12 cellular contexts compared by ENCODE assay signal in genomic region chr1:26829214-26829911, GRCh38. TPM values are rescaled to one million over a fixed set of nuclear protein-coding genes. Genes with fewer than 3 reads are reported as not detected.
DNase-seq lines count a peak whose midpoint lies in the region; ATAC-seq and TF ChIP-seq lines count a peak whose summit lies in the region.
"Had no signal": no experiment of that assay in that cellular context is flagged by ENCODE, and none has a peak within 500 bp of the region (broad histone marks: within the 10 kb centered on the region; RNA-seq: fewer than 3 reads in every experiment).

No MANE protein-coding gene starts in this region.

- no peaks in the 10 kb centered on the region for H3K9me3 ChIP-seq in NT2/D1 (ENCODE audit: insufficient read depth, low read length)
- H3K9me3 ChIP-seq in spleen: no peaks in the 10 kb centered on the region
- H3K9me3 ChIP-seq: thoracic aorta had no signal

- peak overlapping the region; percentile 27 for H3K9ac ChIP-seq in NT2/D1 (ENCODE audit: insufficient read length, low read depth)

- intact Hi-C loops in spleen (cut with DNase I; ENCODE audit: low total_unique reads): no loop called here

- peaks cover 23% of the 10 kb centered on the region for H3K4me1 ChIP-seq in NT2/D1 (ENCODE audit: insufficient read depth, insufficient read length)
- H3K4me1 ChIP-seq in spleen: peaks cover 36 to 93% (median 83%) of the 10 kb centered on the region in 6 donors

- H3K9me3 Mint-ChIP-seq in activated T-cell treated with anti-CD3 and anti-CD28 coated beads, Interleukin-2, amount 50 U/mL, for 4 hours: no peaks in the 10 kb centered on the region
- H3K9me3 Mint-ChIP-seq in effector memory CD8-positive, alpha-beta T cell: no peaks in the 10 kb centered on the region

- H3K36me3 ChIP-seq in NT2/D1 (ENCODE audit: insufficient read depth, insufficient read length, low read length) (peaks cover 52% of the 10 kb centered on the region), spleen (peaks cover 0 to 40% (median 17%) of the 10 kb centered on the region in 6 donors)

- H3K4me3 ChIP-seq in NT2/D1 (ENCODE audit: insufficient read length, low read depth) (no peak overlapping the region), spleen (peak overlapping the region in 4 of 8 donors; percentile 64 to 87 (median 68))
- H3K4me3 ChIP-seq: thoracic aorta had no signal

- peaks cover 82% of the 10 kb centered on the region for H3K4me1 Mint-ChIP-seq in activated T-cell treated with anti-CD3 and anti-CD28 coated beads, Interleukin-2, amount 50 U/mL, for 4 hours (ENCODE audit: low read depth)
- H3K4me1 Mint-ChIP-seq in effector memory CD8-positive, alpha-beta T cell (ENCODE audit: low read depth in 2 of 2): peaks cover 65 to 72% of the 10 kb centered on the region in 2 donors

- no peak for TF ChIP-seq CTCF in spleen (IDR thresholded peaks at IDR 0.05 in 8 of 11, conservative IDR thresholded peaks at IDR 0.05 in 3 of 11)

- DNase-seq in activated T-cell treated with anti-CD3 and anti-CD28 coated beads, Interleukin-2, amount 50 U/mL, for 4 hours: no peak
- no peak for DNase-seq in activated T-cell treated with anti-CD3 and anti-CD28 coated beads, Interleukin-2, amount 50 U/mL, for 48 hours
- DNase-seq in NT2/D1 (ENCODE audit: low read depth, low spot score) (no peak), spleen (peak; percentile 47), NCI-H128 (lab: John Stamatoyannopoulos, UW; ENCODE audit: unreplicated experiment) (no peak), cortex of kidney (lab: John Stamatoyannopoulos, UW) (no peak), occipital lobe (lab: John Stamatoyannopoulos, UW) (no peak)
- DNase-seq in effector memory CD8-positive, alpha-beta T cell: no peak
- DNase-seq: NCI-H1417 treated with DMSO at 0.1 percent for 48 hours; stimulated activated CD4-positive, alpha-beta T cell treated with anti-CD3 and anti-CD28 coated beads, Interleukin-2, amount 100 ng/mL, for 48 hours had no signal

- H3K27me3 Mint-ChIP-seq in activated T-cell treated with anti-CD3 and anti-CD28 coated beads, Interleukin-2, amount 50 U/mL, for 4 hours (ENCODE audit: low read depth): no peaks in the 10 kb centered on the region
- H3K27me3 Mint-ChIP-seq in effector memory CD8-positive, alpha-beta T cell: no peaks in the 10 kb centered on the region

- H3K27ac ChIP-seq in spleen: peak overlapping the region in 7 of 8 donors; percentile 78 to 94 (median 88)

- H3K27me3 ChIP-seq in NT2/D1 (ENCODE audit: insufficient read depth, insufficient read length) (no peaks in the 10 kb centered on the region), spleen (replicated peaks in 1 of 7) (no peaks in the 10 kb centered on the region)

- peak overlapping the region; percentile 99 for H3K27ac Mint-ChIP-seq in effector memory CD8-positive, alpha-beta T cell

- WGBS in spleen, 5 donors: 83 to 91% (median 85%) methylated on average over 6 of the region's 6 CpGs

- H3K4me3 Mint-ChIP-seq in activated T-cell treated with anti-CD3 and anti-CD28 coated beads, Interleukin-2, amount 50 U/mL, for 4 hours: peak overlapping the region; percentile 90
- peak overlapping the region; percentile 89 to 96 for H3K4me3 Mint-ChIP-seq in effector memory CD8-positive, alpha-beta T cell

- peaks cover 33% of the 10 kb centered on the region for H3K36me3 Mint-ChIP-seq in activated T-cell treated with anti-CD3 and anti-CD28 coated beads, Interleukin-2, amount 50 U/mL, for 4 hours (ENCODE audit: insufficient read depth)
- H3K36me3 Mint-ChIP-seq in effector memory CD8-positive, alpha-beta T cell (ENCODE audit: insufficient read depth): peaks cover 42% of the 10 kb centered on the region

- ATAC-seq in activated T-cell treated with anti-CD3 and anti-CD28 coated beads, Interleukin-2, amount 50 U/mL, for 4 hours: no peak
- ATAC-seq in effector memory CD8-positive, alpha-beta T cell (replicated peaks): no peak

- TF ChIP-seq POLR2A in spleen (IDR thresholded peaks at IDR 0.05): no peak

RNA-seq across cellular contexts. Expression of gene ZDHHC18, which starts 2.9 kb away (rescaled TPM):
- 10 to 100 TPM; 66.1 to 76.8 (median 71.8) TPM for total RNA-seq in activated T-cell treated with anti-CD3 and anti-CD28 coated beads, Interleukin-2, amount 50 U/mL, for 4 hours
- total RNA-seq in spleen (10 to 100 TPM; 41.6 to 80.4 (median 54.4) TPM), occipital lobe (19.2 TPM)
- 10 to 100 TPM in 1 of 3 donors, 1 to 10 TPM in 2; 6.2 to 22.0 (median 8.9) TPM for polyA plus RNA-seq in spleen

RNA-seq across cellular contexts. Expression of gene SFN, which starts 33.6 kb away (rescaled TPM):
- total RNA-seq in activated T-cell treated with anti-CD3 and anti-CD28 coated beads, Interleukin-2, amount 50 U/mL, for 4 hours: under 1 TPM; 0.19 to 0.61 (median 0.24) TPM
- under 1 TPM in 4 of 7 donors, not detected in 3; 0.51 to 0.79 (median 0.58) TPM for total RNA-seq in spleen
- under 1 TPM; 0.27 to 0.80 (median 0.63) TPM for polyA plus RNA-seq in spleen
- total RNA-seq in occipital lobe: not detected
- total RNA-seq: myocyte had no signal

RNA-seq across cellular contexts. Expression of gene PIGV, which starts 41.6 kb away (rescaled TPM):
- total RNA-seq in activated T-cell treated with anti-CD3 and anti-CD28 coated beads, Interleukin-2, amount 50 U/mL, for 4 hours: 10 to 100 TPM in 2 of 3 donors, 1 to 10 TPM in 1; 8.4 to 11.2 (median 10.4) TPM
- total RNA-seq in spleen: 10 to 100 TPM in 6 of 7 donors, 1 to 10 TPM in 1; 8.1 to 21.8 (median 12.5) TPM
- polyA plus RNA-seq in spleen: 1 to 10 TPM; 4.8 to 6.6 (median 5.2) TPM
- 9.5 TPM for total RNA-seq in occipital lobe
